In genomic region chr10:131107970-131108369, GRCh38 we compare ENCODE assay signal across 20 cellular contexts.
"Had no signal": no experiment of that assay in that cellular context is flagged by ENCODE, and none has a peak within 500 bp of the region (broad histone marks: within the 10 kb centered on the region; RNA-seq: fewer than 3 reads in every experiment).

No MANE protein-coding gene starts in this region.

- H3K4me1 ChIP-seq: SJSA1 had no signal

- H3K27ac ChIP-seq: SJSA1 had no signal

- H3K9me3 ChIP-seq: SK-N-SH had no signal

- H3K36me3 ChIP-seq: SJSA1 had no signal

- H3K4me3 ChIP-seq: SJSA1 had no signal

- H3K4me2 ChIP-seq: SK-N-SH had no signal

- H3K27me3 ChIP-seq: SJSA1 had no signal

- H3K9ac ChIP-seq: SK-N-SH had no signal

- DNase-seq: KBM-7, MM.1S, NCI-H1092 treated with DMSO at 0.1 percent for 48 hours, NCI-H1436, NCI-H187, NCI-H2029, NCI-H2081 treated with DMSO at 0.1 percent for 48 hours, NCI-H2171, NCI-H226, NCI-H446, NCI-H510A, NCI-H524 treated with DMSO at 0.1 percent for 48 hours, NCI-H69, NCI-H774, Right ventricle myocardium superior, RPMI8226, SIG-M5, SK-N-SH, SW 1271 had no signal
